8 cellular contexts compared by ENCODE assay signal in genomic region chr1:61079898-61080336, GRCh38. TPM values are rescaled to one million over a fixed set of nuclear protein-coding genes. Genes with fewer than 3 reads are reported as not detected.
A peak's percentile ranks its signal among the peaks of the same experiment; 100 is the strongest.
DNase-seq lines count a peak whose midpoint lies in the region; ATAC-seq and TF ChIP-seq lines count a peak whose summit lies in the region.

No MANE protein-coding gene starts in this region.

- DNase-seq in BJ (ENCODE audit: low read depth) (peak; percentile 19), HFFc6 (peak; percentile 52), RPMI7951 (ENCODE audit: low read depth) (peak; percentile 84), coronary artery (ENCODE audit: low spot score) (peak; percentile 91), left colon (peak; percentile 76 to 83)
- DNase-seq in stimulated activated naive CD8-positive, alpha-beta T cell treated with anti-CD3 and anti-CD28 coated beads, Interleukin-15, amount 100 ng/mL, for 72 hours, result no peak

- H3K36me3 ChIP-seq in BJ (ENCODE audit: control insufficient read depth, insufficient read depth, low read length), result no peaks in the 10 kb centered on the region

- no peaks in the 10 kb centered on the region for H3K27me3 ChIP-seq in BJ (ENCODE audit: control insufficient read depth, insufficient read depth, low read length)

- H3K27me3 Mint-ChIP-seq in HFFc6 (ENCODE audit: insufficient read depth), result peaks cover 2% of the 10 kb centered on the region; the same call in 1 of the 2 replicates
- H3K27me3 Mint-ChIP-seq in stimulated activated naive CD8-positive, alpha-beta T cell treated with anti-CD3 and anti-CD28 coated beads, Interleukin-15, amount 100 ng/mL, for 72 hours, result peaks cover 30% of the 10 kb centered on the region

- POLR2A ChIA-PET in BJ (lab: Charles Lee), result no interaction called here

- peak; percentile 45 for TF ChIP-seq CTCF in BJ (IDR thresholded peaks at IDR 0.05; ENCODE audit: insufficient read depth, low read depth, low read length)
- peak; percentile 59 for TF ChIP-seq CTCF in HFFc6 (IDR thresholded peaks at IDR 0.05)
- no peak for TF ChIP-seq CTCF in coronary artery (IDR thresholded peaks at IDR 0.05)

- CTCF ChIA-PET in BJ (lab: Yijun Ruan, JAX), result interaction anchor here (1.1 to 3.7 kb wide), 2 partner anchors 30 to 374 kb away, joined by 3 to 18 read pairs; no protein-coding TSS in a partner anchor

- no peaks in the 10 kb centered on the region for H3K36me3 Mint-ChIP-seq in HFFc6 (ENCODE audit: low read depth)

- peak overlapping the region; percentile 86 for H3K4me3 Mint-ChIP-seq in HFFc6
- H3K4me3 Mint-ChIP-seq in stimulated activated naive CD8-positive, alpha-beta T cell treated with anti-CD3 and anti-CD28 coated beads, Interleukin-15, amount 100 ng/mL, for 72 hours, result peak overlapping the region; percentile 73 to 84

- H3K4me3 ChIP-seq in BJ (ENCODE audit: low read depth, low read length), result no peak overlapping the region
- H3K4me3 ChIP-seq in coronary artery, result peak overlapping the region; percentile 93

- peak overlapping the region; percentile 97 to 98 for H3K27ac ChIP-seq in coronary artery

- peak; percentile 24 for ATAC-seq in left colon
- no peak for ATAC-seq in stimulated activated naive CD8-positive, alpha-beta T cell treated with anti-CD3 and anti-CD28 coated beads, Interleukin-15, amount 100 ng/mL, for 72 hours
- ATAC-seq in HG03280 (IDR thresholded peaks at IDR 0.05; ENCODE audit: unreplicated experiment), result no peak
- no peak for ATAC-seq in GM18498 (IDR thresholded peaks at IDR 0.05; ENCODE audit: unreplicated experiment)

- H3K9me3 Mint-ChIP-seq in HFFc6, result no peaks in the 10 kb centered on the region
- no peaks in the 10 kb centered on the region for H3K9me3 Mint-ChIP-seq in stimulated activated naive CD8-positive, alpha-beta T cell treated with anti-CD3 and anti-CD28 coated beads, Interleukin-15, amount 100 ng/mL, for 72 hours

- H3K4me1 Mint-ChIP-seq in HFFc6 (ENCODE audit: low read depth), result peaks cover 63% of the 10 kb centered on the region
- H3K4me1 Mint-ChIP-seq in stimulated activated naive CD8-positive, alpha-beta T cell treated with anti-CD3 and anti-CD28 coated beads, Interleukin-15, amount 100 ng/mL, for 72 hours, result peaks cover 59% of the 10 kb centered on the region

- peak overlapping the region; percentile 62 for H3K27ac Mint-ChIP-seq in HFFc6
- H3K27ac Mint-ChIP-seq in stimulated activated naive CD8-positive, alpha-beta T cell treated with anti-CD3 and anti-CD28 coated beads, Interleukin-15, amount 100 ng/mL, for 72 hours, result no peak overlapping the region

- intact Hi-C loops in left colon (cut with DNase I, micrococcal nuclease), result loop anchor here in 1 of 2 donors (10.0 kb wide), 3 partner anchors 105 to 255 kb away; no protein-coding TSS in a partner anchor

RNA-seq across cellular contexts. Expression of gene NFIA, which starts 2.4 kb away (rescaled TPM):
- polyA plus RNA-seq in BJ (2011; rRNA removed), result 3.5 and 4.5 TPM in 2 replicates
- 9.4 and 17.4 TPM in 2 replicates for polyA minus RNA-seq in BJ (2011; rRNA and poly(A)+ RNA removed)
- 10 to 100 TPM in 4 of 6 experiments, 1 to 10 TPM in 2; 8.5 to 11.3 (median 10.4) TPM for total RNA-seq in HFFc6 (2021; fragmentation: NEBNext Ultra II Directional; extraction: Animal tissue kit (Norgen Biotek cat#: 25700))
- 0.78 and 3.0 TPM in 2 replicates for total RNA-seq in RPMI7951 (2014; rRNA removed; shearing (Covaris generic))
- total RNA-seq in left colon, result 10 to 100 TPM; 51.1 to 51.4 TPM

Comparison
In these comparisons a context has a peak if more than half of its experiments do, and no peak if none do; other contexts are left out.
1. DNase-seq: peak in BJ (single experiment), HFFc6 (single experiment), RPMI7951 (single experiment), coronary artery (single experiment) and left colon (2 of 2); none in stimulated activated naive CD8-positive, alpha-beta T cell treated with anti-CD3 and anti-CD28 coated beads, Interleukin-15, amount 100 ng/mL, for 72 hours (0 of 2).
2. RNA of gene NFIA, which starts 2.4 kb away (total RNA-seq): 51.1 to 51.4 TPM in left colon; 8.5 to 11.3 TPM in HFFc6 and 0.78 to 3.0 TPM in RPMI7951; every median in the first group is over 4 times any median in the second.